ENCODE assay signal across 16 cellular contexts in genomic region chr17:47822785-47823184, GRCh38. TPM values are rescaled to one million over a fixed set of nuclear protein-coding genes. Genes with fewer than 3 reads are reported as not detected.
A peak's percentile ranks its signal among the peaks of the same experiment; 100 is the strongest.
DNase-seq lines count a peak whose midpoint lies in the region; ATAC-seq and TF ChIP-seq lines count a peak whose summit lies in the region.
"Had no signal": no experiment of that assay in that cellular context is flagged by ENCODE, and none has a peak within 500 bp of the region (broad histone marks: within the 10 kb centered on the region; RNA-seq: fewer than 3 reads in every experiment).

No MANE protein-coding gene starts in this region.

- POLR2A ChIA-PET in RWPE1 (lab: Yijun Ruan, JAX; ENCODE audit: low non-redundant PET), result no interaction called here

- peaks cover 23% of the 10 kb centered on the region for H3K4me1 Mint-ChIP-seq in activated naive CD4-positive, alpha-beta T cell treated with anti-CD3 and anti-CD28 coated beads for 36 hours (ENCODE audit: low read depth)
- peaks cover 27% of the 10 kb centered on the region for H3K4me1 Mint-ChIP-seq in brain

- H3K9ac ChIP-seq in skeletal muscle tissue (ENCODE audit: low read depth in 1 of 3, low read length in 3 of 3), result peak overlapping the region; percentile 38 to 81 (median 57)

- intact Hi-C loops in activated naive CD4-positive, alpha-beta T cell treated with anti-CD3 and anti-CD28 coated beads for 36 hours (cut with micrococcal nuclease), result no loop called here

- CTCF ChIA-PET in activated naive CD4-positive, alpha-beta T cell treated with anti-CD3 and anti-CD28 coated beads for 36 hours (lab: Charles Lee), result interaction anchor here (0.7 to 1.5 kb wide), 4 partner anchors 20 to 684 kb away, joined by 3 to 4 read pairs (median 4); no protein-coding TSS in a partner anchor
- CTCF ChIA-PET in RWPE1 (lab: Yijun Ruan, JAX), result interaction anchor here (0.6 to 0.9 kb wide), 3 partner anchors 8 to 21 kb away, joined by 3 to 6 read pairs (median 5); partner anchors contain the start of genes LRRC46 and MRPL10

- H3K36me3 ChIP-seq in skeletal muscle tissue (ENCODE audit: control insufficient read depth in 3 of 3, insufficient read depth in 3 of 3, low read length in 3 of 3), result peaks cover 44 to 55% (median 51%) of the 10 kb centered on the region in 3 donors

- no peaks in the 10 kb centered on the region for H3K9me3 ChIP-seq in skeletal muscle tissue (ENCODE audit: control insufficient read depth in 3 of 3, low read length in 3 of 3)
- H3K9me3 ChIP-seq: sigmoid colon, upper lobe of left lung had no signal

- H3K27me3 ChIP-seq in skeletal muscle tissue (ENCODE audit: control insufficient read depth in 3 of 3, insufficient read depth in 3 of 3, low read length in 3 of 3), result no peaks in the 10 kb centered on the region
- H3K27me3 ChIP-seq: sigmoid colon, upper lobe of left lung had no signal

- no peak for DNase-seq in activated naive CD4-positive, alpha-beta T cell treated with anti-CD3 and anti-CD28 coated beads for 36 hours
- no peak for DNase-seq in activated naive CD4-positive, alpha-beta T cell (lab: John Stamatoyannopoulos, UW)
- DNase-seq in RWPE1 (ENCODE audit: low spot score), result no peak
- DNase-seq: foreskin melanocyte; NCI-H1092; NCI-H748 treated with DMSO at 0.1 percent for 48 hours; sigmoid colon; stimulated activated CD4-positive, alpha-beta T cell treated with anti-CD3 and anti-CD28 coated beads, Interleukin-4, amount 100 ng/mL, for 24 hours; T1000; upper lobe of left lung had no signal

- H3K27ac ChIP-seq in RWPE1 (peak overlapping the region; percentile 78), skeletal muscle tissue (ENCODE audit: low read depth, low read length) (peak overlapping the region; percentile 89)

- peak overlapping the region in 2 of 3 donors; percentile 6 to 89 for H3K4me3 ChIP-seq in skeletal muscle tissue (ENCODE audit: low read length in 3 of 3)
- H3K4me3 ChIP-seq: lung had no signal

- peak overlapping the region; percentile 94 for H3K4me3 Mint-ChIP-seq in activated naive CD4-positive, alpha-beta T cell treated with anti-CD3 and anti-CD28 coated beads for 36 hours
- peak overlapping the region; percentile 39 to 98 (median 93) for H3K4me3 Mint-ChIP-seq in brain

- H3K4me1 ChIP-seq in skeletal muscle tissue (ENCODE audit: control insufficient read depth in 3 of 3, insufficient read depth in 3 of 3, low read length in 3 of 3), result peaks cover 27 to 50% (median 31%) of the 10 kb centered on the region in 3 donors

- no peak overlapping the region for H3K27ac Mint-ChIP-seq in activated naive CD4-positive, alpha-beta T cell treated with anti-CD3 and anti-CD28 coated beads for 36 hours
- peak overlapping the region; percentile 85 to 98 (median 95) for H3K27ac Mint-ChIP-seq in brain

- no peak for ATAC-seq in GM19463 (IDR thresholded peaks at IDR 0.05; ENCODE audit: unreplicated experiment)
- ATAC-seq in GM21528 (IDR thresholded peaks at IDR 0.05; ENCODE audit: low FRiP score, unreplicated experiment), result no peak
- no peak for ATAC-seq in HG02623 (IDR thresholded peaks at IDR 0.05; ENCODE audit: unreplicated experiment)

- no peaks in the 10 kb centered on the region for H3K9me3 Mint-ChIP-seq in activated naive CD4-positive, alpha-beta T cell treated with anti-CD3 and anti-CD28 coated beads for 36 hours
- no peaks in the 10 kb centered on the region for H3K9me3 Mint-ChIP-seq in brain

- TF ChIP-seq CTCF in RWPE1 (conservative IDR thresholded peaks at IDR 0.05; ENCODE audit: low read depth) (no peak), brain (conservative IDR thresholded peaks at IDR 0.05) (no peak)

- no peaks in the 10 kb centered on the region for H3K27me3 Mint-ChIP-seq in activated naive CD4-positive, alpha-beta T cell treated with anti-CD3 and anti-CD28 coated beads for 36 hours (ENCODE audit: low read depth)
- peaks cover 5% of the 10 kb centered on the region for H3K27me3 Mint-ChIP-seq in brain

- H3K36me3 Mint-ChIP-seq in activated naive CD4-positive, alpha-beta T cell treated with anti-CD3 and anti-CD28 coated beads for 36 hours (ENCODE audit: low read depth), result peaks cover 19% of the 10 kb centered on the region
- H3K36me3 Mint-ChIP-seq in brain, result peaks cover 34% of the 10 kb centered on the region

RNA-seq across cellular contexts. Expression of gene OSBPL7, which starts 1.2 kb away (rescaled TPM):
- 10 to 100 TPM; 18.4 to 24.6 TPM for total RNA-seq in activated naive CD4-positive, alpha-beta T cell treated with anti-CD3 and anti-CD28 coated beads for 36 hours
- polyA plus RNA-seq in brain (ENCODE audit: insufficient read depth, low read depth, low replicate concordance), result 6.6 TPM
- total RNA-seq in skeletal muscle tissue, result 8.4 TPM

RNA-seq across cellular contexts. Expression of gene MRPL10, which starts 8.6 kb away (rescaled TPM):
- total RNA-seq in activated naive CD4-positive, alpha-beta T cell treated with anti-CD3 and anti-CD28 coated beads for 36 hours, result 10 to 100 TPM; 66.7 to 70.0 TPM
- 61.6 TPM for polyA plus RNA-seq in brain (ENCODE audit: insufficient read depth, low read depth, low replicate concordance)
- 19.8 TPM for total RNA-seq in skeletal muscle tissue

RNA-seq across cellular contexts. Expression of gene LRRC46, which starts 8.7 kb away (rescaled TPM):
- under 1 TPM; 0.31 to 0.52 TPM for total RNA-seq in activated naive CD4-positive, alpha-beta T cell treated with anti-CD3 and anti-CD28 coated beads for 36 hours
- 3.4 TPM for polyA plus RNA-seq in brain (ENCODE audit: insufficient read depth, low read depth, low replicate concordance)
- not detected for total RNA-seq in skeletal muscle tissue

RNA-seq across cellular contexts. Expression of gene SCRN2, which starts 18.3 kb away (rescaled TPM):
- total RNA-seq in activated naive CD4-positive, alpha-beta T cell treated with anti-CD3 and anti-CD28 coated beads for 36 hours, result 10 to 100 TPM; 15.1 to 16.3 TPM
- 24.3 TPM for polyA plus RNA-seq in brain (ENCODE audit: insufficient read depth, low read depth, low replicate concordance)
- 29.2 TPM for total RNA-seq in skeletal muscle tissue

RNA-seq across cellular contexts. Expression of gene SP6, which starts 28.2 kb away (rescaled TPM):
- under 1 TPM; 0.10 to 0.19 TPM for total RNA-seq in activated naive CD4-positive, alpha-beta T cell treated with anti-CD3 and anti-CD28 coated beads for 36 hours
- 2.5 TPM for polyA plus RNA-seq in brain (ENCODE audit: insufficient read depth, low read depth, low replicate concordance)
- total RNA-seq in skeletal muscle tissue, result under 0.01 TPM
